25 cellular contexts compared by ENCODE assay signal in the genomic region with DNA sequence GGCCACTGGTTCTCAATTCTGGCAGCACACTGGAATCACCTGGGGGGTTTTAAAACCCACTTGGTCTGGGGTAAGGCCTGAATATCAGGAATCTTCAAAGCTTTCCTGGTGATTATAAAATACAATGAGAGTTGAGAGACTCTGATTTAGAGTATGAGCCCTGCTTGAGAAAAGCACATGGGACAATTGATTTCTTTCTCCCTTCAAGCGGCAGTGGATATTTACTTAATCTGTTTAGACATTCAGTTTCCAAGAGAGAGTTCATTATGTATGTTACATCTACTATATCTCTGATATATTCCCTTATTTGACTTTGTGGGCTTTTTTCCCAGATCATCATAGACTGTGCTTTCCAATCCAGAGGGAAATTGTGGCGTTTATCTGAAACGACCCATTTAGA.
"Had no signal": no experiment of that assay in that cellular context is flagged by ENCODE, and none has a peak within 500 bp of the region (broad histone marks: within the 10 kb centered on the region; RNA-seq: fewer than 3 reads in every experiment).

No MANE protein-coding gene starts in this region.

- H3K4me2 ChIP-seq: smooth muscle cell had no signal

- H3K4me3 ChIP-seq: left lung, lower lobe of right lung, right atrium auricular region, right lobe of liver, smooth muscle cell, stomach, suprapubic skin, thoracic aorta, tibial artery, uterus had no signal

- H3K9me3 ChIP-seq: left lung, lower lobe of right lung, neutrophil, right atrium auricular region, right lobe of liver, stomach, suprapubic skin, thoracic aorta, tibial artery, uterus had no signal

- H3K4me1 ChIP-seq: left lung, lower lobe of right lung, right atrium auricular region, right lobe of liver, suprapubic skin, uterus had no signal

- H3K27ac ChIP-seq: left lung, lower lobe of right lung, neutrophil, right atrium auricular region, right lobe of liver, suprapubic skin, thoracic aorta, tibial artery, uterus had no signal

- ATAC-seq: left colon; left lung; lower lobe of right lung; natural killer cell; right lobe of liver; stimulated activated memory B cell treated with anti-CD40 and anti-IgM and Interleukin-4, amounts not matched to agents 10 μg/mL and 1 μg/mL and 100 μg/mL, for 72 hours had no signal

- H3K36me3 ChIP-seq: left lung, lower lobe of right lung, neutrophil, right atrium auricular region, right lobe of liver, stomach, suprapubic skin, thoracic aorta, tibial artery, uterus had no signal

- DNase-seq: hypothalamus; immature natural killer cell; kidney; left colon; left lung; lower lobe of right lung; mammary epithelial cell; naive B cell; natural killer cell; occipital lobe; right lobe of liver; stimulated activated CD4-positive, alpha-beta T cell treated with anti-CD3 and anti-CD28 coated beads, Interleukin-1b, Interleukin-23, amount 100 ng/mL, for 48 hours; stimulated activated CD4-positive, alpha-beta T cell treated with anti-CD3 and anti-CD28 coated beads, Interleukin-2, amount 100 ng/mL, for 48 hours; stimulated activated CD4-positive, alpha-beta T cell treated with anti-CD3 and anti-CD28 coated beads, Interleukin-4, amount 100 ng/mL, for 4 hours; stimulated activated CD8-positive, alpha-beta memory T cell treated with anti-CD3 and anti-CD28 coated beads, Interleukin-4, amount 100 ng/mL, for 48 hours; stimulated activated naive CD4-positive, alpha-beta T cell treated with Interleukin-2 at 50 U/mL for 16 hours; stomach; tibial artery; uterus had no signal

- H3K27me3 ChIP-seq: left lung, neutrophil, right atrium auricular region, right lobe of liver, stomach, suprapubic skin, tibial artery, uterus had no signal
